In the genomic region with DNA sequence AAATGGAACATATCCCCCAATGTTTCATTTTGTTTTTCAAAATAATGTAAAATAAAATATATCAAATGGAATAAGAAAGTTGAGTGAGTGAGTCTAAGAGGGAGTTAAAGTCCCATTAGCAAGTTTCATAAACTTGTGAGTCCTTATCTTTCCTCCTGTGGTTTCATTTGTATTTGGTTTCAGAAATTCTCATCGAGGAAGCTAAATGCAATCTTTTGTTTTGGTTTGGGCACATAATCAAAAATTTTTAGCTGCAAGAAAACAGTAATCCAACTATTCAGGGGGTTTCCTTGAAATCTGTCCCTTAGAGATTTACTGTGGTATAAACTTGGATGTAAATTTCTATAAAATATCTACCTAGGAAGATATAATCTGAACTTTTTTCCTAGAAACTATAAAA, we compare ENCODE assay signal across 12 cellular contexts.
DNase-seq lines count a peak whose midpoint lies in the region; ATAC-seq and TF ChIP-seq lines count a peak whose summit lies in the region.
"Had no signal": no experiment of that assay in that cellular context is flagged by ENCODE, and none has a peak within 500 bp of the region (broad histone marks: within the 10 kb centered on the region; RNA-seq: fewer than 3 reads in every experiment).

No MANE protein-coding gene starts in this region.

- H3K27ac Mint-ChIP-seq in T-helper 17 cell, result peak overlapping the region; percentile 86
- peak overlapping the region in 4 of 9 donors; percentile 14 to 74 (median 56) for H3K27ac Mint-ChIP-seq in naive thymus-derived CD4-positive, alpha-beta T cell
- H3K27ac Mint-ChIP-seq: neural progenitor cell had no signal

- no peak overlapping the region for H3K27ac ChIP-seq in naive thymus-derived CD4-positive, alpha-beta T cell (ENCODE audit: low read depth, low read length)
- H3K27ac ChIP-seq: neural progenitor cell had no signal

- ATAC-seq in T-helper 17 cell, result no peak
- no peak for ATAC-seq in naive thymus-derived CD4-positive, alpha-beta T cell

- POLR2A ChIA-PET in naive thymus-derived CD4-positive, alpha-beta T cell (lab: Charles Lee), result interaction anchor here (0.8 to 2.2 kb wide), 3 partner anchors 40 to 124 kb away, joined by 3 to 6 read pairs (median 3); partner anchors contain the start of gene CAMK2D

- H3K27me3 ChIP-seq in naive thymus-derived CD4-positive, alpha-beta T cell (ENCODE audit: control insufficient read depth in 2 of 2, insufficient read depth in 2 of 2, low read length in 2 of 2), result no peaks in the 10 kb centered on the region
- H3K27me3 ChIP-seq: neural progenitor cell, Peyer's patch had no signal

- CTCF ChIA-PET in naive thymus-derived CD4-positive, alpha-beta T cell (lab: Charles Lee), result no interaction called here

- H3K27me3 Mint-ChIP-seq in T-helper 17 cell, result no peaks in the 10 kb centered on the region
- H3K27me3 Mint-ChIP-seq in naive thymus-derived CD4-positive, alpha-beta T cell, result no peaks in the 10 kb centered on the region
- H3K27me3 Mint-ChIP-seq: IgD-negative memory B cell had no signal

- intact Hi-C loops in naive thymus-derived CD4-positive, alpha-beta T cell (cut with micrococcal nuclease), result loop anchor here (2.0 to 10.0 kb wide), 7 partner anchors 45 to 745 kb away; no protein-coding TSS in a partner anchor

- DNase-seq in AG10803 (ENCODE audit: low read depth) (peak; percentile 64), EH (ENCODE audit: low read depth) (peak; percentile 55), T-helper 17 cell (no peak), iris pigment epithelial cell (ENCODE audit: low read depth) (peak; percentile 81), HuH-7.5 (ENCODE audit: low spot score) (no peak), activated gamma-delta T cell (lab: John Stamatoyannopoulos, UW) (no peak), RPMI8226 (no peak)
- no peak for DNase-seq in naive thymus-derived CD4-positive, alpha-beta T cell
- DNase-seq: cerebellar nuclear complex had no signal

- no peak overlapping the region for H3K4me3 ChIP-seq in AG10803 (ENCODE audit: low read length)
- H3K4me3 ChIP-seq in naive thymus-derived CD4-positive, alpha-beta T cell (ENCODE audit: low read length), result no peak overlapping the region
- H3K4me3 ChIP-seq: neural progenitor cell, Peyer's patch had no signal

- peaks cover 0 to 5% (median 0%) of the 10 kb centered on the region in 11 donors for H3K9me3 Mint-ChIP-seq in naive thymus-derived CD4-positive, alpha-beta T cell
- H3K9me3 Mint-ChIP-seq: neural progenitor cell had no signal

- peaks cover 44% of the 10 kb centered on the region for H3K4me1 Mint-ChIP-seq in T-helper 17 cell
- H3K4me1 Mint-ChIP-seq in naive thymus-derived CD4-positive, alpha-beta T cell, result peaks cover 28 to 63% (median 55%) of the 10 kb centered on the region in 7 donors

- H3K4me1 ChIP-seq in naive thymus-derived CD4-positive, alpha-beta T cell (ENCODE audit: control insufficient read depth in 2 of 2, insufficient read depth in 2 of 2, low read length in 2 of 2), result peaks cover 15 to 23% of the 10 kb centered on the region in 2 donors

- no peak for TF ChIP-seq CTCF in AG10803 (conservative IDR thresholded peaks at IDR 0.05; ENCODE audit: low read length)

- H3K4me3 Mint-ChIP-seq in T-helper 17 cell, result no peak overlapping the region
- H3K4me3 Mint-ChIP-seq in naive thymus-derived CD4-positive, alpha-beta T cell, result peak overlapping the region in 4 of 10 donors; percentile 21 to 79 (median 66)
- H3K4me3 Mint-ChIP-seq: neural progenitor cell had no signal

- no peaks in the 10 kb centered on the region for H3K36me3 ChIP-seq in naive thymus-derived CD4-positive, alpha-beta T cell (ENCODE audit: control insufficient read depth in 2 of 3, insufficient read depth in 3 of 3, low read length in 3 of 3)
- H3K36me3 ChIP-seq: neural progenitor cell, Peyer's patch had no signal

- H3K36me3 Mint-ChIP-seq in T-helper 17 cell (ENCODE audit: low read depth), result peaks cover 2% of the 10 kb centered on the region
- peaks cover 0 to 7% (median 4%) of the 10 kb centered on the region in 5 donors for H3K36me3 Mint-ChIP-seq in naive thymus-derived CD4-positive, alpha-beta T cell
- H3K36me3 Mint-ChIP-seq: IgD-negative memory B cell, neural progenitor cell had no signal

- no peaks in the 10 kb centered on the region for H3K9me3 ChIP-seq in T-helper 17 cell (ENCODE audit: control insufficient read depth, low read length, poor library complexity, severe bottlenecking)
- no peaks in the 10 kb centered on the region for H3K9me3 ChIP-seq in naive thymus-derived CD4-positive, alpha-beta T cell (ENCODE audit: control insufficient read depth in 2 of 3, low read length in 3 of 3)
- H3K9me3 ChIP-seq: Peyer's patch had no signal

Comparison
In these comparisons a context has a peak if more than half of its experiments do, and no peak if none do; other contexts are left out.
1. DNase-seq: peak in AG10803 (single experiment), EH (single experiment) and iris pigment epithelial cell (single experiment); none in T-helper 17 cell (0 of 3), HuH-7.5 (single experiment), activated gamma-delta T cell (single experiment), naive thymus-derived CD4-positive, alpha-beta T cell (0 of 9) and RPMI8226 (single experiment).